9 cellular contexts compared by ENCODE assay signal in the genomic region with DNA sequence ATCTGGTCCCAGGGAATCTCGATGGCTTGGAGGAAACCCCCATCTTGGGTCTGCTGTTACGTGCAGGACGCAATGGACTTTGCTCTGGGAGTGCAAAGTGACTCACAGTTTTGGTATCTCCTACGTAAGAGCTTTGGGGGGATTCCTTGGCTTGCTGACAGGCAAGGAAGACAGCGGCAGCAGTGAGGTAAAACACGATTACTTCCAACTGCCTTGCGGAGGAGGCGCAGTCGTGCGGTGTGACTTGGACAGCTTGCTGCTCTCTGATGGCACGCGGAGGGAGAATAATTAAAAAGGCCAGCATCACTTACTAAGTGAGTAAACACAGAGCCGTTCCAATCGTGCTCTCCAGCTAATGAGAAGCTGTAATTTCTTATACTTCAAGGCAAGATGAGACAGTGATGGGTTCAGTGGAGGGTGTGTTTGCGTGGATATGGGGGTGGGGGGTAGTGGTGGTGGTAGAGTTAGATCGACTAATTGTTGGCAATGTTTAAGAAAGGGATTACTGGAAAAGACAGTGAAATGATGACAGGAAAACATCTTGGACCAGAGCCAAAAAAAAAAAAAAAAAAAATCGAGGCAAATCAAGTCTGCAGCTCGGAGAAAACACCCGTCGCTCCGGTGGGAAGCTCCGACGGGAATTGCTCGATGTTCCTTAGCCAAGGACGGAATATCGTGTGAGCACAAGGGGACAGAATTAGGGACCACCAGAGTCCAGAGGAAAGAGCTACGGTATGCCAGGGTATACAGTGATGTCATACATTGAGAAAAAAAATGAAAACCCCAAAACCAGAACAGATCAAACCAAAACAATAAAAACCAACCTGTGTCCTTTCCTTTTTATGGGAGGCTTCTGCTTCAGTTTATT.
DNase-seq lines count a peak whose midpoint lies in the region; ATAC-seq and TF ChIP-seq lines count a peak whose summit lies in the region.
"Had no signal": no experiment of that assay in that cellular context is flagged by ENCODE, and none has a peak within 500 bp of the region (broad histone marks: within the 10 kb centered on the region; RNA-seq: fewer than 3 reads in every experiment).

No MANE protein-coding gene starts in this region.

- no peaks in the 10 kb centered on the region for H3K36me3 Mint-ChIP-seq in progenitor cell of endocrine pancreas (ENCODE audit: insufficient read depth)
- no peaks in the 10 kb centered on the region for H3K36me3 Mint-ChIP-seq in activated T-helper 17 cell treated with anti-CD3 and anti-CD28 coated beads, Interleukin-2, amount 50 U/mL, for 72 hours (ENCODE audit: low read depth)
- H3K36me3 Mint-ChIP-seq in activated T-helper 1 cell treated with anti-CD3 and anti-CD28 coated beads, Interleukin-12 subunit alpha, Interleukin-12 subunit beta, Interleukin-2, Interleukin-4 antibody, amounts not matched to agents 30 ng/mL and 10 ng/mL and 1 ng/mL, durations not matched to agents 14 hours and 24 hours and 36 hours (ENCODE audit: low read depth), result no peaks in the 10 kb centered on the region

- peaks cover 32% of the 10 kb centered on the region for H3K4me1 Mint-ChIP-seq in progenitor cell of endocrine pancreas (ENCODE audit: low read depth)
- no peaks in the 10 kb centered on the region for H3K4me1 Mint-ChIP-seq in activated T-helper 17 cell treated with anti-CD3 and anti-CD28 coated beads, Interleukin-2, amount 50 U/mL, for 72 hours
- no peaks in the 10 kb centered on the region for H3K4me1 Mint-ChIP-seq in activated T-helper 1 cell treated with anti-CD3 and anti-CD28 coated beads, Interleukin-12 subunit alpha, Interleukin-12 subunit beta, Interleukin-2, Interleukin-4 antibody, amounts not matched to agents 30 ng/mL and 10 ng/mL and 1 ng/mL, durations not matched to agents 14 hours and 24 hours and 36 hours (ENCODE audit: low read depth)

- peak overlapping the region; percentile 95 for H3K27ac Mint-ChIP-seq in progenitor cell of endocrine pancreas
- no peak overlapping the region for H3K27ac Mint-ChIP-seq in activated T-helper 17 cell treated with anti-CD3 and anti-CD28 coated beads, Interleukin-2, amount 50 U/mL, for 72 hours
- no peak overlapping the region for H3K27ac Mint-ChIP-seq in activated T-helper 1 cell treated with anti-CD3 and anti-CD28 coated beads, Interleukin-12 subunit alpha, Interleukin-12 subunit beta, Interleukin-2, Interleukin-4 antibody, amounts not matched to agents 30 ng/mL and 10 ng/mL and 1 ng/mL, durations not matched to agents 14 hours and 24 hours and 36 hours
- H3K27ac Mint-ChIP-seq: T-helper 1 cell treated with Interleukin-12 subunit alpha and Interleukin-12 subunit beta and Interleukin-4 antibody, amounts not matched to agents 30 μg/mL and 1 μg/mL, for 36 hours had no signal

- H3K9me3 Mint-ChIP-seq in progenitor cell of endocrine pancreas (ENCODE audit: low read depth), result no peaks in the 10 kb centered on the region
- peaks cover 3% of the 10 kb centered on the region for H3K9me3 Mint-ChIP-seq in activated T-helper 17 cell treated with anti-CD3 and anti-CD28 coated beads, Interleukin-2, amount 50 U/mL, for 72 hours
- H3K9me3 Mint-ChIP-seq in activated T-helper 1 cell treated with anti-CD3 and anti-CD28 coated beads, Interleukin-12 subunit alpha, Interleukin-12 subunit beta, Interleukin-2, Interleukin-4 antibody, amounts not matched to agents 30 ng/mL and 10 ng/mL and 1 ng/mL, durations not matched to agents 14 hours and 24 hours and 36 hours, result no peaks in the 10 kb centered on the region
- H3K9me3 Mint-ChIP-seq: T-helper 1 cell treated with Interleukin-12 subunit alpha and Interleukin-12 subunit beta and Interleukin-4 antibody, amounts not matched to agents 30 μg/mL and 1 μg/mL, for 36 hours had no signal

- H3K4me3 Mint-ChIP-seq in progenitor cell of endocrine pancreas (ENCODE audit: low read depth), result peak overlapping the region; percentile 68
- no peak overlapping the region for H3K4me3 Mint-ChIP-seq in activated T-helper 17 cell treated with anti-CD3 and anti-CD28 coated beads, Interleukin-2, amount 50 U/mL, for 72 hours
- H3K4me3 Mint-ChIP-seq in activated T-helper 1 cell treated with anti-CD3 and anti-CD28 coated beads, Interleukin-12 subunit alpha, Interleukin-12 subunit beta, Interleukin-2, Interleukin-4 antibody, amounts not matched to agents 30 ng/mL and 10 ng/mL and 1 ng/mL, durations not matched to agents 14 hours and 24 hours and 36 hours, result no peak overlapping the region
- H3K4me3 Mint-ChIP-seq: T-helper 1 cell treated with Interleukin-12 subunit alpha and Interleukin-12 subunit beta and Interleukin-4 antibody, amounts not matched to agents 30 μg/mL and 1 μg/mL, for 36 hours had no signal

- intact Hi-C loops in activated T-helper 1 cell treated with anti-CD3 and anti-CD28 coated beads, Interleukin-12 subunit alpha, Interleukin-12 subunit beta, Interleukin-2, Interleukin-4 antibody, amounts not matched to agents 30 ng/mL and 10 ng/mL and 1 ng/mL, durations not matched to agents 14 hours and 24 hours and 36 hours (cut with micrococcal nuclease), result no loop called here

- DNase-seq in DMS79 (lab: John Stamatoyannopoulos, UW) (peak; percentile 2), foreskin melanocyte (peak; percentile 4), progenitor cell of endocrine pancreas (ENCODE audit: low spot score, unreplicated experiment) (peak; percentile 21), dedifferentiated amniotic fluid mesenchymal stem cell (ENCODE audit: extremely low spot score) (no peak), NCI-H2107 treated with DMSO at 0.1 percent for 48 hours (lab: John Stamatoyannopoulos, UW; ENCODE audit: unreplicated experiment) (no peak)
- DNase-seq in activated T-helper 1 cell treated with anti-CD3 and anti-CD28 coated beads, Interleukin-12 subunit alpha, Interleukin-12 subunit beta, Interleukin-2, Interleukin-4 antibody, amounts not matched to agents 30 ng/mL and 10 ng/mL and 1 ng/mL, durations not matched to agents 14 hours and 24 hours and 36 hours (ENCODE audit: low spot score), result no peak

- peaks cover 25% of the 10 kb centered on the region for H3K27me3 Mint-ChIP-seq in progenitor cell of endocrine pancreas
- H3K27me3 Mint-ChIP-seq in activated T-helper 17 cell treated with anti-CD3 and anti-CD28 coated beads, Interleukin-2, amount 50 U/mL, for 72 hours, result no peaks in the 10 kb centered on the region
- no peaks in the 10 kb centered on the region for H3K27me3 Mint-ChIP-seq in activated T-helper 1 cell treated with anti-CD3 and anti-CD28 coated beads, Interleukin-12 subunit alpha, Interleukin-12 subunit beta, Interleukin-2, Interleukin-4 antibody, amounts not matched to agents 30 ng/mL and 10 ng/mL and 1 ng/mL, durations not matched to agents 14 hours and 24 hours and 36 hours (ENCODE audit: insufficient read depth)

- no peak for ATAC-seq in activated T-helper 17 cell treated with anti-CD3 and anti-CD28 coated beads, Interleukin-2, amount 50 U/mL, for 72 hours (replicated peaks)

- TF ChIP-seq CTCF in progenitor cell of endocrine pancreas (IDR thresholded peaks at IDR 0.05; ENCODE audit: unreplicated experiment), result no peak

TF ChIP-seq in PFSK-1, 5 proteins besides CTCF, POLR2A, EP300 and RAD21:
- TF ChIP-seq TAF1 (IDR thresholded peaks at IDR 0.05; ENCODE audit: borderline replicate concordance, insufficient read depth, low read length), result no peak
- peak; percentile 61 for TF ChIP-seq FOXP2 (optimal IDR thresholded peaks at IDR 0.05; ENCODE audit: borderline replicate concordance, extremely low read depth, extremely low read length, insufficient read depth)
- TF ChIP-seq POLR2AphosphoS5 (IDR thresholded peaks at IDR 0.05; ENCODE audit: low read depth, low read length), result no peak
- TF ChIP-seq SIN3A (IDR thresholded peaks at IDR 0.05; ENCODE audit: borderline replicate concordance, insufficient read depth, low read length), result peak; percentile 76; the same call in 1 of the 2 replicates
- TF ChIP-seq REST (IDR thresholded peaks at IDR 0.05; ENCODE audit: insufficient read depth in 1 of 2, low read depth in 2 of 2, low read length in 2 of 2), result 0 out of 4 replicates have a peak, but pooled peaks of 1 of the 2 experiments have one; percentile 27

Comparison
In these comparisons a context has a peak if more than half of its experiments do, and no peak if none do; other contexts are left out.
1. DNase-seq: peak in DMS79 (single experiment), foreskin melanocyte (single experiment) and progenitor cell of endocrine pancreas (single experiment); none in dedifferentiated amniotic fluid mesenchymal stem cell (single experiment), activated T-helper 1 cell treated with anti-CD3 and anti-CD28 coated beads, Interleukin-12 subunit alpha, Interleukin-12 subunit beta, Interleukin-2, Interleukin-4 antibody, amounts not matched to agents 30 ng/mL and 10 ng/mL and 1 ng/mL, durations not matched to agents 14 hours and 24 hours and 36 hours (single experiment) and NCI-H2107 treated with DMSO at 0.1 percent for 48 hours (single experiment).